In the genomic region with DNA sequence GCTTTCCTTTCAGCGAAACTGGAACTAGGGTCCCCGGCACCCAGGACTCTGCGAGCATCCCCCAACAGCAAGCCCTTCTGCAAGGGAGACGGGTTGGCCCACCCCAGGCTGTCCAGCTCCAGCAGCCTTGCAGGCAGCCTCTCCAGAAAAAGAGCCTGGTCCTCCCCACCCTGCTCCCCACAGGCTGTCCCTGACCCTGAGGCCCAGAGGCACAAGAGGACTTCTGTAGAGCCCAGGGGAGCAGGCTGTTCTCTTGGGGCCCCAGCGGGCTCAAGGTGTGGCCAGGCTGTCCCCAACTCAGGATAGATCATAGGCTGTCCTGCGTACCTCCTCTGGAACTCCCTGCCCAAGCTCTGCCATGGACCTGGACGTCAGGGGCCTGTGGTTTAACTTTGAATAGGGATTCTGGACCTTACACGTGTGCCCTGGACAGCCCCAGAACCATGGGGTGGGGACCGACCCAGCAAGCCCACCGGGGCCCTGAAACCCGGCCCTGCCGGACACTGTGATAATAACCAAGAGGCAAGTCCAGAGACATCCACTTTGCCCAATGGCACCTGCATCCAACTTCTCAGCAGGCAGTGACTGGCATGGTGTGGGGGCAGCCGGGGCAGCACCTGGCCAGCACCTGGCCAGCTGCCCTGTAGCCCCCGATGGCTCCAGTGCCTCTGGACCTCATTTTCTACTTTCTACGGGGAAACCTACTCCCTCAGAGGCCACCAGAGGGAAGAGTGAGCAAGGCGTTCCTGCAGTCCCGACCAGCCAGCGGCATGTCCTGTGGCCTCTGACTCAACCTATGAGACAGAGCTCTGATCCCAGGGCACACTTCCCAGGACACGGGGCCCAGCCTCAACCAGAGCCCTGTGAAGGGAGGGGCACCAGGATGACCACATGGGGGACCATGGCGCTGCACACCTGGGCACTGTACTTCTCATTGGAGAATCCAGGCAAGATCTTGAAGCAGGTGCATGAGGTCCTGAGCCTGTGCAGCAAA, we compare ENCODE assay signal across 7 cellular contexts.
DNase-seq lines count a peak whose midpoint lies in the region; ATAC-seq and TF ChIP-seq lines count a peak whose summit lies in the region.

No MANE protein-coding gene starts in this region.

- in situ Hi-C loops in GM13977 (cut with MboI; ENCODE audit: low pct_unique_long_range_greater_than_20kb, low sequenced_read_pairs, unreplicated experiment) = no loop called here

- no peak for ATAC-seq in GM21619 (IDR thresholded peaks at IDR 0.05; ENCODE audit: unreplicated experiment)

- TF ChIP-seq CTCF in GM13977 (IDR thresholded peaks at IDR 0.05; ENCODE audit: extremely low read depth, insufficient read depth, missing control alignments) = peak; percentile 34

- DNase-seq in GM13977 (ENCODE audit: low spot score) = no peak
- peak; percentile 30 for DNase-seq in NCI-H226
- DNase-seq in dedifferentiated amniotic fluid mesenchymal stem cell (ENCODE audit: extremely low spot score) = peak; percentile 24
- DNase-seq in non-pigmented ciliary epithelial cell (ENCODE audit: low read depth) = peak; percentile 8
- DNase-seq in nucleus accumbens (lab: John Stamatoyannopoulos, UW) = no peak
- DNase-seq in Ammon's horn (ENCODE audit: low spot score) = no peak

Comparison
In these comparisons a context has a peak if more than half of its experiments do, and no peak if none do; other contexts are left out.
1. DNase-seq: peak in NCI-H226 (single experiment), dedifferentiated amniotic fluid mesenchymal stem cell (single experiment) and non-pigmented ciliary epithelial cell (single experiment); none in GM13977 (single experiment), nucleus accumbens (0 of 56) and Ammon's horn (single experiment).